Comparison of ENCODE assay signal across 15 cellular contexts in genomic region chr6:128759901-128760300, GRCh38.
DNase-seq lines count a peak whose midpoint lies in the region; ATAC-seq and TF ChIP-seq lines count a peak whose summit lies in the region.
"Had no signal": no experiment of that assay in that cellular context is flagged by ENCODE, and none has a peak within 500 bp of the region (broad histone marks: within the 10 kb centered on the region; RNA-seq: fewer than 3 reads in every experiment).

No MANE protein-coding gene starts in this region.

- H3K4me3 ChIP-seq in neuronal stem cell (ENCODE audit: low read length in 2 of 2): no peak overlapping the region
- H3K4me3 ChIP-seq in upper lobe of right lung: no peak overlapping the region
- H3K4me3 ChIP-seq: GM23248 had no signal

- no peak overlapping the region for H2BK120ac ChIP-seq in neuronal stem cell (ENCODE audit: low read depth, low read length)

- no peak for TF ChIP-seq CTCF in upper lobe of right lung (IDR thresholded peaks at IDR 0.05)

- H2BK15ac ChIP-seq in neuronal stem cell (ENCODE audit: low read length): no peak overlapping the region

- no peak for DNase-seq in stimulated activated naive CD8-positive, alpha-beta T cell treated with anti-CD3 and anti-CD28 coated beads, Interleukin-15, amount 100 ng/mL, for 72 hours
- DNase-seq in stimulated activated naive CD8-positive, alpha-beta T cell treated with anti-CD3 and anti-CD28 coated beads, Interleukin-15, Interleukin-2, amounts not matched to agents 100 U/mL and 50 U/mL, for 24 hours: no peak
- no peak for DNase-seq in neuronal stem cell (ENCODE audit: low spot score)
- peak; percentile 55 for DNase-seq in upper lobe of right lung
- no peak for DNase-seq in stimulated activated naive B cell treated with anti-CD40 and anti-IgM and Interleukin-4, amounts not matched to agents 10 μg/mL and 1 μg/mL and 100 μg/mL, for 72 hours
- DNase-seq: Caco-2; CD4-positive, CD25-positive, alpha-beta regulatory T cell; CD8-positive, alpha-beta T cell; DMS153; DND-41; GM23248; H9 had no signal

- H3K4me1 Mint-ChIP-seq in stimulated activated naive CD8-positive, alpha-beta T cell treated with anti-CD3 and anti-CD28 coated beads, Interleukin-15, amount 100 ng/mL, for 72 hours: no peaks in the 10 kb centered on the region
- H3K4me1 Mint-ChIP-seq in stimulated activated naive B cell treated with anti-CD40 and anti-IgM and Interleukin-4, amounts not matched to agents 10 μg/mL and 1 μg/mL and 100 μg/mL, for 72 hours: no peaks in the 10 kb centered on the region
- H3K4me1 Mint-ChIP-seq: CD4-positive, CD25-positive, alpha-beta regulatory T cell had no signal

- WGBS in neuronal stem cell (ENCODE audit: extremely low coverage in 2 of 2, insufficient read length in 2 of 2, insufficient replicate concordance in 1 of 2), 2 donors: no CpG with 5 or more reads among the region's 3 CpGs

- H3K27me3 ChIP-seq in neuronal stem cell (ENCODE audit: control insufficient read depth in 3 of 3, insufficient read depth in 3 of 3, low read depth in 1 of 3, low read length in 3 of 3) (no peaks in the 10 kb centered on the region), upper lobe of right lung (no peaks in the 10 kb centered on the region)

- H3K36me3 ChIP-seq in neuronal stem cell (replicated peaks in 1 of 2; ENCODE audit: control insufficient read depth in 2 of 2, insufficient read depth in 2 of 2, low read length in 2 of 2): no peaks in the 10 kb centered on the region
- H3K36me3 ChIP-seq in upper lobe of right lung: no peaks in the 10 kb centered on the region

- H4K91ac ChIP-seq in neuronal stem cell (ENCODE audit: low read depth, low read length, poor library complexity): no peak overlapping the region

- H3K18ac ChIP-seq in neuronal stem cell (ENCODE audit: low read length): no peak overlapping the region

- H2BK12ac ChIP-seq in neuronal stem cell (ENCODE audit: low read length): no peak overlapping the region

- no peak overlapping the region for H4K8ac ChIP-seq in neuronal stem cell (ENCODE audit: low read depth, low read length)

- H3K23ac ChIP-seq in neuronal stem cell (ENCODE audit: low read depth, low read length, poor library complexity): no peak overlapping the region

- H3K4me2 ChIP-seq in neuronal stem cell (ENCODE audit: insufficient read depth, low read length, poor library complexity, severe bottlenecking): no peak overlapping the region

- intact Hi-C loops in upper lobe of right lung (cut with DNase I): no loop called here

- ATAC-seq in stimulated activated naive CD8-positive, alpha-beta T cell treated with anti-CD3 and anti-CD28 coated beads, Interleukin-15, amount 100 ng/mL, for 72 hours: peak; percentile 28
- ATAC-seq in stimulated activated naive CD8-positive, alpha-beta T cell treated with anti-CD3 and anti-CD28 coated beads, Interleukin-15, Interleukin-2, amounts not matched to agents 100 U/mL and 50 U/mL, for 24 hours: no peak
- ATAC-seq in upper lobe of right lung: no peak
- no peak for ATAC-seq in HG03108 (IDR thresholded peaks at IDR 0.05; ENCODE audit: unreplicated experiment)
- ATAC-seq in stimulated activated naive B cell treated with anti-CD40 and anti-IgM and Interleukin-4, amounts not matched to agents 10 μg/mL and 1 μg/mL and 100 μg/mL, for 72 hours (replicated peaks): no peak
- ATAC-seq: CD8-positive, alpha-beta T cell; HCT116 had no signal

- no peaks in the 10 kb centered on the region for H3K36me3 Mint-ChIP-seq in stimulated activated naive B cell treated with anti-CD40 and anti-IgM and Interleukin-4, amounts not matched to agents 10 μg/mL and 1 μg/mL and 100 μg/mL, for 72 hours
- H3K36me3 Mint-ChIP-seq: CD4-positive, CD25-positive, alpha-beta regulatory T cell; CD8-positive, alpha-beta T cell had no signal

- no peaks in the 10 kb centered on the region for H3K9me3 Mint-ChIP-seq in stimulated activated naive CD8-positive, alpha-beta T cell treated with anti-CD3 and anti-CD28 coated beads, Interleukin-15, amount 100 ng/mL, for 72 hours
- peaks cover 1 to 3% of the 10 kb centered on the region in 2 donors for H3K9me3 Mint-ChIP-seq in stimulated activated naive B cell treated with anti-CD40 and anti-IgM and Interleukin-4, amounts not matched to agents 10 μg/mL and 1 μg/mL and 100 μg/mL, for 72 hours
- H3K9me3 Mint-ChIP-seq: CD8-positive, alpha-beta T cell had no signal

- H3K27ac Mint-ChIP-seq in stimulated activated naive CD8-positive, alpha-beta T cell treated with anti-CD3 and anti-CD28 coated beads, Interleukin-15, amount 100 ng/mL, for 72 hours: no peak overlapping the region
- no peak overlapping the region for H3K27ac Mint-ChIP-seq in stimulated activated naive B cell treated with anti-CD40 and anti-IgM and Interleukin-4, amounts not matched to agents 10 μg/mL and 1 μg/mL and 100 μg/mL, for 72 hours
- H3K27ac Mint-ChIP-seq: CD4-positive, CD25-positive, alpha-beta regulatory T cell; CD8-positive, alpha-beta T cell; H9 had no signal

- H3K79me1 ChIP-seq in neuronal stem cell (ENCODE audit: low read depth, low read length): no peaks in the 10 kb centered on the region

- H3K4me1 ChIP-seq in neuronal stem cell (ENCODE audit: control insufficient read depth in 2 of 2, insufficient read depth in 1 of 2, low read depth in 1 of 2, low read length in 2 of 2) (no peaks in the 10 kb centered on the region), upper lobe of right lung (no peaks in the 10 kb centered on the region)
- H3K4me1 ChIP-seq: Caco-2 had no signal

- no peak overlapping the region for H3K9ac ChIP-seq in neuronal stem cell (ENCODE audit: low read depth, low read length, poor library complexity)
- H3K9ac ChIP-seq: GM23248 had no signal

- no peak overlapping the region for H3K4me3 Mint-ChIP-seq in stimulated activated naive CD8-positive, alpha-beta T cell treated with anti-CD3 and anti-CD28 coated beads, Interleukin-15, amount 100 ng/mL, for 72 hours
- H3K4me3 Mint-ChIP-seq in stimulated activated naive B cell treated with anti-CD40 and anti-IgM and Interleukin-4, amounts not matched to agents 10 μg/mL and 1 μg/mL and 100 μg/mL, for 72 hours: no peak overlapping the region
- H3K4me3 Mint-ChIP-seq: CD4-positive, CD25-positive, alpha-beta regulatory T cell; CD8-positive, alpha-beta T cell; H9 had no signal

- peak overlapping the region; percentile 31 for H3K14ac ChIP-seq in neuronal stem cell (ENCODE audit: low read length)

- peaks cover 50% of the 10 kb centered on the region for H3K27me3 Mint-ChIP-seq in stimulated activated naive CD8-positive, alpha-beta T cell treated with anti-CD3 and anti-CD28 coated beads, Interleukin-15, amount 100 ng/mL, for 72 hours
- H3K27me3 Mint-ChIP-seq in stimulated activated naive B cell treated with anti-CD40 and anti-IgM and Interleukin-4, amounts not matched to agents 10 μg/mL and 1 μg/mL and 100 μg/mL, for 72 hours: peaks cover 0 to 3% of the 10 kb centered on the region in 2 donors
- H3K27me3 Mint-ChIP-seq: CD4-positive, CD25-positive, alpha-beta regulatory T cell had no signal

- H3K27ac ChIP-seq in neuronal stem cell (replicated peaks; ENCODE audit: low read length) (no peak overlapping the region), upper lobe of right lung (no peak overlapping the region)
- H3K27ac ChIP-seq: C4-2B, GM23248 had no signal

- no peak overlapping the region for H2AFZ ChIP-seq in neuronal stem cell (ENCODE audit: low read length)
- H2AFZ ChIP-seq: GM23248 had no signal

- H3K4ac ChIP-seq in neuronal stem cell (ENCODE audit: low read length): no peak overlapping the region

- no peak overlapping the region for H2BK5ac ChIP-seq in neuronal stem cell (ENCODE audit: low read length)

- H2AK5ac ChIP-seq in neuronal stem cell (ENCODE audit: low read depth, low read length): no peak overlapping the region

- H3K9me3 ChIP-seq in neuronal stem cell (replicated peaks in 1 of 2; ENCODE audit: control insufficient read depth in 2 of 2, insufficient read depth in 1 of 2, low read depth in 1 of 2, low read length in 2 of 2) (peaks cover 0 to 2% of the 10 kb centered on the region in 2 donors), upper lobe of right lung (no peaks in the 10 kb centered on the region)
- H3K9me3 ChIP-seq: Caco-2 had no signal
